15 cellular contexts compared by ENCODE assay signal in genomic region chr4:166435449-166435848, GRCh38.
DNase-seq lines count a peak whose midpoint lies in the region; ATAC-seq, FAIRE-seq and TF ChIP-seq lines count a peak whose summit lies in the region.
"Had no signal": no experiment of that assay in that cellular context is flagged by ENCODE, and none has a peak within 500 bp of the region (broad histone marks: within the 10 kb centered on the region; RNA-seq: fewer than 3 reads in every experiment).

No MANE protein-coding gene starts in this region.

- peaks cover 13% of the 10 kb centered on the region for H3K4me1 Mint-ChIP-seq in chondrocyte (ENCODE audit: low read depth)
- H3K4me1 Mint-ChIP-seq: activated naive CD8-positive, alpha-beta T cell treated with anti-CD3 and anti-CD28 coated beads, Interleukin-2, amount 10 ng/mL, durations not matched to agents 7 days and 5 days had no signal

- peaks cover 12% of the 10 kb centered on the region for H3K9me3 Mint-ChIP-seq in chondrocyte (ENCODE audit: low read depth)

- TF ChIP-seq POLR2A in gastroesophageal sphincter (IDR thresholded peaks at IDR 0.05), result no peak

- no peak for TF ChIP-seq EP300 in gastroesophageal sphincter (IDR thresholded peaks at IDR 0.05)

- no peaks in the 10 kb centered on the region for H3K27me3 Mint-ChIP-seq in chondrocyte (ENCODE audit: low read depth)
- H3K27me3 Mint-ChIP-seq: activated naive CD8-positive, alpha-beta T cell treated with anti-CD3 and anti-CD28 coated beads, Interleukin-2, amount 10 ng/mL, durations not matched to agents 7 days and 5 days had no signal

- no peak overlapping the region for H3K4me3 Mint-ChIP-seq in chondrocyte (ENCODE audit: unreplicated experiment)
- H3K4me3 Mint-ChIP-seq: activated naive CD8-positive, alpha-beta T cell treated with anti-CD3 and anti-CD28 coated beads, Interleukin-2, amount 10 ng/mL, durations not matched to agents 7 days and 5 days had no signal

- no peaks in the 10 kb centered on the region for H3K36me3 ChIP-seq in upper lobe of right lung
- no peaks in the 10 kb centered on the region for H3K36me3 ChIP-seq in gastroesophageal sphincter
- H3K36me3 ChIP-seq: tibial artery had no signal

- H3K4me3 ChIP-seq in upper lobe of right lung, result no peak overlapping the region
- no peak overlapping the region for H3K4me3 ChIP-seq in gastroesophageal sphincter
- H3K4me3 ChIP-seq: tibial artery had no signal

- no peak for ATAC-seq in upper lobe of right lung
- no peak for ATAC-seq in gastroesophageal sphincter

- intact Hi-C loops in upper lobe of right lung (cut with DNase I), result no loop called here

- H3K27ac ChIP-seq in upper lobe of right lung (no peak overlapping the region), gastroesophageal sphincter (no peak overlapping the region)
- H3K27ac ChIP-seq: tibial artery had no signal

- FAIRE-seq in RCC 7860 (lab: Jason Lieb, UNC), result peak; percentile 32

- 0% methylated on average over 1 of the region's 1 CpG for WGBS in gastroesophageal sphincter (ENCODE audit: low coverage in 1 of 2), 2 donors

- no peak for TF ChIP-seq CTCF in chondrocyte (IDR thresholded peaks at IDR 0.05)
- TF ChIP-seq CTCF in upper lobe of right lung (IDR thresholded peaks at IDR 0.05), result no peak
- no peak for TF ChIP-seq CTCF in gastroesophageal sphincter (IDR thresholded peaks at IDR 0.05)

- DNase-seq in EH (ENCODE audit: low read depth), result peak; percentile 95
- peak; percentile 89 for DNase-seq in RCC 7860 (ENCODE audit: low spot score)
- no peak for DNase-seq in chondrocyte (ENCODE audit: low spot score)
- peak; percentile 68 for DNase-seq in kidney glomerular epithelial cell (lab: John Stamatoyannopoulos, UW)
- no peak for DNase-seq in activated CD4-positive, alpha-beta T cell treated with anti-CD3 and anti-CD28 coated beads for 4 hours
- DNase-seq in upper lobe of right lung, result no peak
- DNase-seq in NCI-H1436 (lab: John Stamatoyannopoulos, UW), result no peak
- DNase-seq: activated CD4-positive, CD25-positive, alpha-beta regulatory T cell treated with anti-CD3 and anti-CD28 coated beads, Interleukin-2, amount 50 U/mL, for 72 hours; activated naive CD8-positive, alpha-beta T cell treated with anti-CD3 and anti-CD28 coated beads, Interleukin-2, amount 10 ng/mL, durations not matched to agents 7 days and 5 days; DMS53; glutamatergic neuron; islet precursor cell; stimulated activated CD4-positive, alpha-beta T cell treated with anti-CD3 and anti-CD28 coated beads, Interleukin-1b, Interleukin-23, amount 100 ng/mL, for 48 hours; tibial artery had no signal

- no peaks in the 10 kb centered on the region for H3K27me3 ChIP-seq in upper lobe of right lung
- no peaks in the 10 kb centered on the region for H3K27me3 ChIP-seq in gastroesophageal sphincter
- H3K27me3 ChIP-seq: tibial artery had no signal

- peak overlapping the region; percentile 46 for H3K27ac Mint-ChIP-seq in chondrocyte (ENCODE audit: unreplicated experiment)
- H3K27ac Mint-ChIP-seq: activated naive CD8-positive, alpha-beta T cell treated with anti-CD3 and anti-CD28 coated beads, Interleukin-2, amount 10 ng/mL, durations not matched to agents 7 days and 5 days had no signal

- H3K36me3 Mint-ChIP-seq in chondrocyte (ENCODE audit: low read depth), result no peaks in the 10 kb centered on the region
- H3K36me3 Mint-ChIP-seq: activated naive CD8-positive, alpha-beta T cell treated with anti-CD3 and anti-CD28 coated beads, Interleukin-2, amount 10 ng/mL, durations not matched to agents 7 days and 5 days had no signal

- no peaks in the 10 kb centered on the region for H3K9me3 ChIP-seq in upper lobe of right lung
- H3K9me3 ChIP-seq in gastroesophageal sphincter, result peaks cover 0 to under 1% (median 0%) of the 10 kb centered on the region in 3 donors
- H3K9me3 ChIP-seq: tibial artery had no signal

- no peaks in the 10 kb centered on the region for H3K4me1 ChIP-seq in upper lobe of right lung
- no peaks in the 10 kb centered on the region for H3K4me1 ChIP-seq in gastroesophageal sphincter
- H3K4me1 ChIP-seq: tibial artery had no signal

Comparison
In these comparisons a context has a peak if more than half of its experiments do, and no peak if none do; other contexts are left out.
1. DNase-seq: peak in EH (single experiment), RCC 7860 (single experiment) and kidney glomerular epithelial cell (single experiment); none in chondrocyte (single experiment), activated CD4-positive, alpha-beta T cell treated with anti-CD3 and anti-CD28 coated beads for 4 hours (0 of 2), upper lobe of right lung (single experiment) and NCI-H1436 (single experiment).